8 cellular contexts compared by ENCODE assay signal in the genomic region with DNA sequence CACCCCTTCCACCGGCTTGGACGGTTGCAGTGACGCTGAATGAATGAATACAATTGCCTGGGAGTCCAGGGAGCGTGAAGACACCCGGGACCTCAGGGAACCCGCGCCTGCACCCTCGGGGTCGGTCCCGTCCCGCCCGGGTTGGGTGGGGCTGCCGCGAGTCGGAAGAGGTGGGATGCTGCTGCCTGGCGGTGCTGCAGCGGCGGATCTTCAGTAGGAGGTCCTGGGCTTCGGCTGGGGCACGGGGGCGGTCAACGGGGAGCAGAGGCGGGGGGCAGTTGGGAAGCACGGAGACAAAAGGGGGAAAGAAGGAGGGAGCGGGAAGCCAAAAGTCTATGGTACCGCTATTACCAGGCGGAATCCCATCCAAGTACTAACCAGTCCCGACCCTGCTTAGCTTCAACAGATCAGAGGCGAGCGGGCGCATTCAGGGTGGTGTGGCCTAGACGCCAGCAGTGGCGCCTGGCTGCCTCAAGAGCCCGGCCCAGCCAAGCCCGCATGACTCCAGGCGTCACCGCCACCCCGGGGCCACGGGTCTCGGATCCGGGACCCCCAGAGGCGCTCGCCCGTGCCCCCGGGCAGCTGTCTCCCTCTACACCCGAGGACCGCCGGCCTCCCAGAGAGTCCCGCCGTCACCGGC. TPM values are rescaled to one million over a fixed set of nuclear protein-coding genes. Genes with fewer than 3 reads are reported as not detected.
A peak's percentile ranks its signal among the peaks of the same experiment; 100 is the strongest.
DNase-seq lines count a peak whose midpoint lies in the region; ATAC-seq and TF ChIP-seq lines count a peak whose summit lies in the region.
"Not testable (repeated sequence)": the region's sequence is repeated elsewhere in the genome, so short reads cannot be mapped to it uniquely, and the experiment has no call there.

No MANE protein-coding gene starts in this region.

- not testable (repeated sequence) for H3K36me3 ChIP-seq in OCI-LY3 (replicated peaks; ENCODE audit: low read depth, low read length); left ventricle myocardium inferior; mucosa of descending colon (ENCODE audit: low read depth)

- H3K36me3 Mint-ChIP-seq in chondrocyte (ENCODE audit: low read depth) = not testable (repeated sequence)

- TF ChIP-seq CTCF in GM12864 (IDR thresholded peaks at IDR 0.05; ENCODE audit: low read depth, low read length, missing control alignments); OCI-LY3 (IDR thresholded peaks at IDR 0.05; ENCODE audit: low read depth, low read length); chondrocyte (IDR thresholded peaks at IDR 0.05); left ventricle myocardium inferior (IDR thresholded peaks at IDR 0.05; ENCODE audit: borderline replicate concordance); mucosa of descending colon (IDR thresholded peaks at IDR 0.05): not testable (repeated sequence)

- intact Hi-C loops in left ventricle myocardium inferior (cut with micrococcal nuclease); mucosa of descending colon (cut with DNase I, micrococcal nuclease): not testable (repeated sequence)

- DNase-seq in AG08396 (ENCODE audit: low spot score) (peak; percentile 4), chondrocyte (ENCODE audit: low spot score) (peak; percentile 95), mucosa of descending colon (peak; percentile 17 to 51 (median 36))
- DNase-seq in GM12864 (ENCODE audit: low read depth); left ventricle myocardium inferior: not testable (repeated sequence)
- DNase-seq in activated CD8-positive, alpha-beta memory T cell treated with anti-CD3 and anti-CD28 coated beads, Interleukin-2, amount 50 U/mL, for 48 hours = peak; percentile 74
- peak; percentile 30 to 60 for DNase-seq in stimulated activated CD4-positive, alpha-beta T cell treated with anti-CD3 and anti-CD28 coated beads, Interleukin-2, amount 100 ng/mL, for 24 hours

- H3K27me3 ChIP-seq in OCI-LY3 (ENCODE audit: low read depth, low read length); left ventricle myocardium inferior (ENCODE audit: low read depth): not testable (repeated sequence)

- peak overlapping the region; percentile 47; the same call in 1 of the 2 replicates for H3K9ac ChIP-seq in OCI-LY3 (ENCODE audit: low read length)

- ATAC-seq in mucosa of descending colon = not testable (repeated sequence)

- peaks cover 37% of the 10 kb centered on the region for H3K9me3 Mint-ChIP-seq in chondrocyte (ENCODE audit: low read depth)

- H3K4me3 ChIP-seq in GM12864 (ENCODE audit: low read depth, low read length) (peak overlapping the region; percentile 36), OCI-LY3 (ENCODE audit: low read length) (peak overlapping the region; percentile 58; the same call in 1 of the 2 replicates), left ventricle myocardium inferior (peak overlapping the region; percentile 39)
- H3K4me3 ChIP-seq in mucosa of descending colon = not testable (repeated sequence)

- H3K4me3 Mint-ChIP-seq in chondrocyte (ENCODE audit: unreplicated experiment) = not testable (repeated sequence)

- not testable (repeated sequence) for H3K27ac Mint-ChIP-seq in chondrocyte (ENCODE audit: unreplicated experiment)

- H3K27me3 Mint-ChIP-seq in chondrocyte (ENCODE audit: low read depth) = not testable (repeated sequence)

- not testable (repeated sequence) for H4K20me1 ChIP-seq in OCI-LY3 (ENCODE audit: insufficient read depth, low read length)

- H3K4me1 Mint-ChIP-seq in chondrocyte (ENCODE audit: low read depth) = not testable (repeated sequence)

- H2AFZ ChIP-seq in OCI-LY3 (ENCODE audit: low read depth, low read length) = not testable (repeated sequence)

- not testable (repeated sequence) for H3K4me1 ChIP-seq in OCI-LY3 (ENCODE audit: low read length); left ventricle myocardium inferior; mucosa of descending colon (ENCODE audit: low read depth)

- H3K79me2 ChIP-seq in OCI-LY3 (ENCODE audit: low read length) = not testable (repeated sequence)

- H3K27ac ChIP-seq in OCI-LY3 (ENCODE audit: low read length); left ventricle myocardium inferior (replicated peaks): not testable (repeated sequence)

- H3K9me3 ChIP-seq in OCI-LY3 (ENCODE audit: insufficient read depth, low read length) = not testable (repeated sequence)
- H3K9me3 ChIP-seq in left ventricle myocardium inferior (replicated peaks) = peaks cover 36% of the 10 kb centered on the region
- H3K9me3 ChIP-seq in mucosa of descending colon = peaks cover 56% of the 10 kb centered on the region

- H3K4me2 ChIP-seq in OCI-LY3 (ENCODE audit: low read length) = not testable (repeated sequence)

RNA-seq across cellular contexts. Expression of gene ZNG1F, which starts 48.1 kb away (rescaled TPM):
- total RNA-seq in chondrocyte (8.1 to 9.8 TPM (median 8.6 TPM) in 3 replicates), left ventricle myocardium inferior (1.9 TPM), mucosa of descending colon (10 to 100 TPM in 2 of 3 donors, 1 to 10 TPM in 1; 7.4 to 14.2 (median 10.8) TPM)
